13 cellular contexts compared by ENCODE assay signal in genomic region chr3:132347095-132347494, GRCh38. TPM values are rescaled to one million over a fixed set of nuclear protein-coding genes. Genes with fewer than 3 reads are reported as not detected.
DNase-seq lines count a peak whose midpoint lies in the region; ATAC-seq, FAIRE-seq and TF ChIP-seq lines count a peak whose summit lies in the region.
"Had no signal": no experiment of that assay in that cellular context is flagged by ENCODE, and none has a peak within 500 bp of the region (broad histone marks: within the 10 kb centered on the region; RNA-seq: fewer than 3 reads in every experiment).

No MANE protein-coding gene starts in this region.

- peaks cover 20% of the 10 kb centered on the region for H3K27me3 Mint-ChIP-seq in activated CD4-positive, alpha-beta T cell treated with anti-CD3 and anti-CD28 coated beads, Interleukin-2, amount 10 ng/mL, durations not matched to agents 24 days and 14 days

- no peaks in the 10 kb centered on the region for H3K9me3 ChIP-seq in A549
- no peaks in the 10 kb centered on the region for H3K9me3 ChIP-seq in HAP-1
- H3K9me3 ChIP-seq in keratinocyte (ENCODE audit: control insufficient read depth, low read depth, low read length), result no peaks in the 10 kb centered on the region
- H3K9me3 ChIP-seq: right lobe of liver had no signal

- no peak overlapping the region for H3K27ac Mint-ChIP-seq in activated CD4-positive, alpha-beta T cell treated with anti-CD3 and anti-CD28 coated beads, Interleukin-2, amount 10 ng/mL, durations not matched to agents 24 days and 14 days
- H3K27ac Mint-ChIP-seq: activated naive CD4-positive, alpha-beta T cell treated with anti-CD3 and anti-CD28 coated beads, Interleukin-2, amount 50 U/mL, for 24 hours had no signal

- H3K36me3 ChIP-seq in HAP-1 (replicated peaks) (no peaks in the 10 kb centered on the region), keratinocyte (ENCODE audit: control insufficient read depth in 2 of 2, extremely low read depth in 1 of 2, insufficient read depth in 2 of 2, low read length in 2 of 2) (no peaks in the 10 kb centered on the region)
- H3K36me3 ChIP-seq: right lobe of liver had no signal

- CTCF ChIA-PET in A549 (lab: Yijun Ruan, JAX), result interaction anchor here (1.0 to 13.7 kb wide), 4 partner anchors 51 to 90 kb away, joined by 3 to 118 read pairs (median 4); no protein-coding TSS in a partner anchor

- H3K9me3 Mint-ChIP-seq in activated CD4-positive, alpha-beta T cell treated with anti-CD3 and anti-CD28 coated beads, Interleukin-2, amount 10 ng/mL, durations not matched to agents 24 days and 14 days, result no peaks in the 10 kb centered on the region
- H3K9me3 Mint-ChIP-seq: activated naive CD4-positive, alpha-beta T cell treated with anti-CD3 and anti-CD28 coated beads, Interleukin-2, amount 50 U/mL, for 24 hours had no signal

- TF ChIP-seq RAD21 in A549 (conservative IDR thresholded peaks at IDR 0.05 in 1 of 2, IDR thresholded peaks at IDR 0.05 in 1 of 2), result no peak

- no peak for TF ChIP-seq EP300 in A549 (IDR thresholded peaks at IDR 0.05)

- H3K4me3 Mint-ChIP-seq in activated CD4-positive, alpha-beta T cell treated with anti-CD3 and anti-CD28 coated beads, Interleukin-2, amount 10 ng/mL, durations not matched to agents 24 days and 14 days, result no peak overlapping the region
- H3K4me3 Mint-ChIP-seq: activated naive CD4-positive, alpha-beta T cell treated with anti-CD3 and anti-CD28 coated beads, Interleukin-2, amount 50 U/mL, for 24 hours had no signal

- H3K4me2 ChIP-seq in A549 (0 out of 3 replicates have a peak overlapping the region, but pooled peaks have one; percentile 12), keratinocyte (ENCODE audit: control insufficient read depth, extremely low read depth, insufficient read depth, low read depth, low read length) (no peak overlapping the region)

- H3K27me3 ChIP-seq in HAP-1 (ENCODE audit: low read depth) (peaks cover 5% of the 10 kb centered on the region; the same call in 1 of the 2 replicates), keratinocyte (ENCODE audit: control insufficient read depth, extremely low read depth, insufficient read depth, low read length) (no peaks in the 10 kb centered on the region)
- H3K27me3 ChIP-seq: right lobe of liver had no signal

- H3K9me1 ChIP-seq in keratinocyte (ENCODE audit: control insufficient read depth, extremely low read depth, insufficient read depth, low read length), result no peaks in the 10 kb centered on the region

- in situ Hi-C loops in HAP-1 (cut with MboI; ENCODE audit: low sequenced_read_pairs), result loop anchor here (10.0 kb wide), 1 partner anchor 92 kb away; no protein-coding TSS in a partner anchor

- intact Hi-C loops in activated CD4-positive, alpha-beta T cell treated with anti-CD3 and anti-CD28 coated beads, Interleukin-2, amount 10 ng/mL, durations not matched to agents 24 days and 14 days (cut with micrococcal nuclease), result no loop called here

- ATAC-seq in A549 (peak in 1 of 2 experiments; percentile 57; a peak in 2 of 6 replicates), HG02759 (IDR thresholded peaks at IDR 0.05; ENCODE audit: unreplicated experiment) (no peak)
- ATAC-seq: Panc1 had no signal

- H3K4me3 ChIP-seq in A549, result no peak overlapping the region
- H3K4me3 ChIP-seq in HAP-1, result no peak overlapping the region
- H3K4me3 ChIP-seq in keratinocyte (ENCODE audit: control insufficient read depth in 2 of 3, extremely low read depth in 1 of 3, insufficient read depth in 2 of 3, low read depth in 1 of 3, low read length in 3 of 3), result no peak overlapping the region
- H3K4me3 ChIP-seq: right lobe of liver had no signal

- TF ChIP-seq CTCF in A549 (IDR thresholded peaks at IDR 0.05), result no peak
- no peak for TF ChIP-seq CTCF in keratinocyte (optimal IDR thresholded peaks at IDR 0.05 in 1 of 3, IDR thresholded peaks at IDR 0.05 in 1 of 3, conservative IDR thresholded peaks at IDR 0.05 in 1 of 3; ENCODE audit: extremely low read depth in 1 of 3, insufficient read depth in 2 of 3, low read length in 3 of 3)

- no peaks in the 10 kb centered on the region for H3K36me3 Mint-ChIP-seq in activated CD4-positive, alpha-beta T cell treated with anti-CD3 and anti-CD28 coated beads, Interleukin-2, amount 10 ng/mL, durations not matched to agents 24 days and 14 days (ENCODE audit: low read depth)
- H3K36me3 Mint-ChIP-seq: activated naive CD4-positive, alpha-beta T cell treated with anti-CD3 and anti-CD28 coated beads, Interleukin-2, amount 50 U/mL, for 24 hours had no signal

- H3K79me2 ChIP-seq in keratinocyte (ENCODE audit: control insufficient read depth, insufficient read depth, low read length), result no peaks in the 10 kb centered on the region

- H3K4me1 Mint-ChIP-seq in activated CD4-positive, alpha-beta T cell treated with anti-CD3 and anti-CD28 coated beads, Interleukin-2, amount 10 ng/mL, durations not matched to agents 24 days and 14 days, result no peaks in the 10 kb centered on the region

- no peak for TF ChIP-seq POLR2A in A549 (IDR thresholded peaks at IDR 0.05; ENCODE audit: low read length)

- dilution Hi-C loops in keratinocyte (cut with MboI; ENCODE audit: extremely low pct_ligation_motif_present, low sequenced_read_pairs), result no loop called here

- 33% methylated on average over 1 of the region's 1 CpG for whole genome bisulfite sequencing in A549 (ENCODE audit: missing lambda C conversion rate)

- H3K27ac ChIP-seq in A549 (peak overlapping the region in 1 of 2 experiments; percentile 29; a peak in 1 of 6 replicates), keratinocyte (ENCODE audit: control insufficient read depth, insufficient read depth, low read length) (no peak overlapping the region)
- H3K27ac ChIP-seq: right lobe of liver had no signal

- FAIRE-seq in A549 (lab: Jason Lieb, UNC) (no peak), keratinocyte (lab: Jason Lieb, UNC) (no peak)

- no peak overlapping the region for H3K9ac ChIP-seq in keratinocyte (ENCODE audit: control insufficient read depth, extremely low read depth, insufficient read depth, low read length)

- no peaks in the 10 kb centered on the region for H4K20me1 ChIP-seq in keratinocyte (ENCODE audit: control insufficient read depth, extremely low read depth, insufficient read depth, low read length)

- peaks cover 5% of the 10 kb centered on the region; the same call in 1 of the 3 replicates for H3K4me1 ChIP-seq in A549
- peaks cover 5% of the 10 kb centered on the region for H3K4me1 ChIP-seq in HAP-1
- H3K4me1 ChIP-seq in keratinocyte (ENCODE audit: control insufficient read depth, extremely low read depth, insufficient read depth, low read length), result peaks cover 15% of the 10 kb centered on the region

- POLR2A ChIA-PET in A549 (lab: Yijun Ruan, JAX), result interaction anchor here (0.9 kb wide), 1 partner anchor 71 kb away, joined by 4 read pairs; the partner anchor contains the start of gene DNAJC13

- no peak overlapping the region for H2AFZ ChIP-seq in keratinocyte (ENCODE audit: control insufficient read depth, low read length)

- peak in 1 of 2 experiments; percentile 24 for DNase-seq in A549 (ENCODE audit: low read depth in 1 of 2, low spot score in 1 of 2)
- DNase-seq in HAP-1 (ENCODE audit: low spot score in 2 of 2), result peak; percentile 82 to 86
- peak; percentile 81 for DNase-seq in astrocyte of the hippocampus (ENCODE audit: low read depth, low spot score)
- DNase-seq in keratinocyte (ENCODE audit: low read depth, low spot score), result peak; percentile 44
- no peak for DNase-seq in NOMO-1 treated with DMSO at 0.1 percent for 48 hours (lab: John Stamatoyannopoulos, UW; ENCODE audit: unreplicated experiment)
- DNase-seq in D341Med (ENCODE audit: low spot score), result no peak
- DNase-seq in activated CD4-positive, alpha-beta T cell treated with anti-CD3 and anti-CD28 coated beads, Interleukin-2, amount 10 ng/mL, durations not matched to agents 24 days and 14 days, result no peak
- DNase-seq: activated CD4-positive, alpha-beta T cell treated with anti-CD3 and anti-CD28 coated beads, Interleukin-2, amount 50 U/mL, for 1 hour; MM.1S; right lobe of liver had no signal

TF ChIP-seq in A549, 52 proteins besides CTCF, POLR2A, EP300 and RAD21:
- no peak for TF ChIP-seq MAFK (IDR thresholded peaks at IDR 0.05; ENCODE audit: partially characterized antibody)
- TF ChIP-seq CEBPB (IDR thresholded peaks at IDR 0.05), result no peak
- no peak for TF ChIP-seq RARB (CRISPR knock-in tag; IDR thresholded peaks at IDR 0.05)
- TF ChIP-seq SREBF2 (IDR thresholded peaks at IDR 0.05), result no peak
- TF ChIP-seq NPAS2 (CRISPR knock-in tag; IDR thresholded peaks at IDR 0.05; ENCODE audit: borderline replicate concordance), result no peak
- TF ChIP-seq HES2 (IDR thresholded peaks at IDR 0.05), result no peak
- no peak for TF ChIP-seq FOXS1 (CRISPR knock-in tag; IDR thresholded peaks at IDR 0.05)
- TF ChIP-seq USF2 (IDR thresholded peaks at IDR 0.05), result no peak
- no peak for TF ChIP-seq ZNF302 (CRISPR knock-in tag; IDR thresholded peaks at IDR 0.05)

RNA-seq across cellular contexts. Expression of gene ACP3, which starts 29.9 kb away (rescaled TPM):
- polyA plus RNA-seq in A549 (2011; rRNA removed) (0.19 and 0.33 TPM in 2 replicates), A549 (2017; fragmentation: RNase III; extraction: RNeasy Plus Mini Kit Qiagen cat#74134 plus additional on column Dnase treatment) (0.09 to 0.21 TPM in 2 of 3 replicates, not detected in the other), keratinocyte (0.51 to 1.3 TPM (median 1.0 TPM) in 3 replicates)
- polyA plus RNA-seq in A549 (2012; cell fraction: cytosol; rRNA removed), result 0.06 TPM in 1 of 2 replicates, not detected in the other
- polyA plus RNA-seq in A549 (2012; cell fraction: nucleus; rRNA removed), result not detected in 2 replicates
- polyA minus RNA-seq in A549 (2011; rRNA and poly(A)+ RNA removed), result 0.44 and 0.91 TPM in 2 replicates
- polyA plus RNA-seq in keratinocyte (2011; ENCODE audit: low read depth), result 1.2 TPM
- 0.15 TPM in 1 of 2 replicates, not detected in the other for polyA plus RNA-seq in keratinocyte (2011; cell fraction: cytosol; rRNA removed)
- polyA plus RNA-seq in keratinocyte (2011; cell fraction: nucleus; rRNA removed), result 0.59 and 1.3 TPM in 2 replicates
- polyA plus RNA-seq in keratinocyte (2012; ENCODE audit: low replicate concordance), result 0.24 and 0.78 TPM in 2 replicates
- 0.96 to 3.3 TPM (median 1.5 TPM) in 3 replicates for polyA minus RNA-seq in keratinocyte
- polyA minus RNA-seq in keratinocyte (2011; cell fraction: cytosol; rRNA and poly(A)+ RNA removed), result not detected
- polyA minus RNA-seq in keratinocyte (2011; cell fraction: nucleus; rRNA and poly(A)+ RNA removed), result 0.32 and 1.2 TPM in 2 replicates
- total RNA-seq in activated CD4-positive, alpha-beta T cell treated with anti-CD3 and anti-CD28 coated beads, Interleukin-2, amount 10 ng/mL, durations not matched to agents 24 days and 14 days, result not detected in 2 replicates

Comparison
In these comparisons a context has a peak if more than half of its experiments do, and no peak if none do; other contexts are left out.
1. DNase-seq: peak in HAP-1 (2 of 2), astrocyte of the hippocampus (single experiment) and keratinocyte (single experiment); none in NOMO-1 treated with DMSO at 0.1 percent for 48 hours (single experiment), D341Med (single experiment) and activated CD4-positive, alpha-beta T cell treated with anti-CD3 and anti-CD28 coated beads, Interleukin-2, amount 10 ng/mL, durations not matched to agents 24 days and 14 days (single experiment).